ENCODE assay signal across 1 cellular context in the genomic region with DNA sequence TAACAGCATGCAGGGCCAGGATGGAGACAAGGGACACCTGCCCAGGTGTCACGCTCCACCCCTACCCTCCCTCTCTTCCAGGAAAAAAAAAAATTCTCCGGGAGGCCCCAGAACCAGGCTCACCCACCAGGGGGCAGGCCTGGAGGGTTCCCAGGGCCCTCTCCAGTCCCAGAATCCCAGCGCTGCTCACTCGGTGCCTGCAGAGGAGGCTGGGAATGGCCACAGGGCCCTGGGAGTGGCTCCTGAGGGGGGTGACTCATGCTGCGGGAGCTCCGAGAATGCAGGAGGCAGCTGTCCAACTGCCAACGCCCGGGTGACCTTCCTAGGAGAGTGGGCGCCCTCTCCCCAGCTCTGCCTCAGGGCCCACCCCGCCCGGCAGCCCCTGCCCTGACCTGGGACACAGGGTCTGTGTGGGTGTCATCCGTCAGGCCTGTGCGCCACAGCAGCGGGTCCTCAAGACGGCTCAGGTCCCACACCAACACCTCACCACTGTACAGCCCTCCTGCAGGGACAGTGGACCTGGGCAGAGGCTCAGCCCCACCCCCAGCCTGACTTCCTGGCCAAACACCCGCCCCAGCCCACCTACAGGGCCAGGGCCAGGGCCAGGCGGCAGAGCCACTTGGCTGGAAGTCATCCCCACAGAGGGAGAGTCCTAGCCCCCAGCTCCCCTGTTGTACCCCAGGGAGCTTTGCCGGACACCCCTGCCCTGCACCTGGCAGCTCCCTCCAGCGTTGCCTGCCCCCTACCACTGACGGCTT.
TF ChIP-seq lines count a peak whose summit lies in the region.

No MANE protein-coding gene starts in this region.

TF ChIP-seq in endothelial cell of umbilical vein, 7 proteins besides CTCF, POLR2A, EP300 and RAD21:
- TF ChIP-seq, protein P1, sequence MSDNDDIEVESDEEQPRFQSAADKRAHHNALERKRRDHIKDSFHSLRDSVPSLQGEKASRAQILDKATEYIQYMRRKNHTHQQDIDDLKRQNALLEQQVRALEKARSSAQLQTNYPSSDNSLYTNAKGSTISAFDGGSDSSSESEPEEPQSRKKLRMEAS (IDR thresholded peaks at IDR 0.05; ENCODE audit: insufficient read depth, insufficient read length) = no peak
- TF ChIP-seq MYC (IDR thresholded peaks at IDR 0.05; ENCODE audit: low read depth, low read length) (no peak), FOS (IDR thresholded peaks at IDR 0.05; ENCODE audit: borderline replicate concordance, insufficient read depth, low read length) (peak; percentile 91), JUN (IDR thresholded peaks at IDR 0.05; ENCODE audit: borderline replicate concordance, insufficient read depth, insufficient read length, low read depth) (peak; percentile 73), GATA2 (IDR thresholded peaks at IDR 0.05; ENCODE audit: insufficient read depth, insufficient read length, low read depth, low read length) (no peak), EZH2 (IDR thresholded peaks at IDR 0.05; ENCODE audit: borderline replicate concordance, low read depth, low read length, severe bottlenecking) (no peak), POLR2AphosphoS5 (IDR thresholded peaks at IDR 0.05; ENCODE audit: insufficient read depth, low read depth, low read length) (peak; percentile 85)
